ENCODE assay signal across 1 cellular context in genomic region chr10:45594276-45595157, GRCh38.
TF ChIP-seq lines count a peak whose summit lies in the region.

No MANE protein-coding gene starts in this region.

TF ChIP-seq in HepG2, 621 proteins besides CTCF, POLR2A, EP300 and RAD21 (continued from another document and continues in another):
- TF ChIP-seq TRAFD1 (CRISPR knock-in tag; IDR thresholded peaks at IDR 0.05; ENCODE audit: borderline replicate concordance) (no peak), SP4 (CRISPR knock-in tag; IDR thresholded peaks at IDR 0.05) (peak; percentile 76), ZNF597 (CRISPR knock-in tag; IDR thresholded peaks at IDR 0.05) (no peak), ATAD3A (CRISPR knock-in tag; IDR thresholded peaks at IDR 0.05) (0 out of 2 replicates have a peak, but pooled peaks have one; percentile 60), ZNF34 (CRISPR knock-in tag; IDR thresholded peaks at IDR 0.05; ENCODE audit: borderline replicate concordance) (peak; percentile 55; the same call in 1 of the 2 replicates), ZNF572 (CRISPR knock-in tag; IDR thresholded peaks at IDR 0.05) (peak; percentile 86; the same call in 1 of the 2 replicates), ZNF598 (CRISPR knock-in tag; IDR thresholded peaks at IDR 0.05; ENCODE audit: borderline replicate concordance) (0 out of 2 replicates have a peak, but pooled peaks have one; percentile 5), ZNF816 (CRISPR knock-in tag; IDR thresholded peaks at IDR 0.05; ENCODE audit: borderline replicate concordance) (peak; percentile 39; the same call in 1 of the 2 replicates), TEAD2 (CRISPR knock-in tag; IDR thresholded peaks at IDR 0.05) (no peak), ATRX (CRISPR knock-in tag; IDR thresholded peaks at IDR 0.05; ENCODE audit: borderline replicate concordance) (no peak), GTF2F1 (IDR thresholded peaks at IDR 0.05; ENCODE audit: low read length) (peak; percentile 89; the same call in 1 of the 2 replicates), ZFYVE20 (CRISPR knock-in tag; IDR thresholded peaks at IDR 0.05; ENCODE audit: borderline replicate concordance, low read depth) (0 out of 2 replicates have a peak, but pooled peaks have one; percentile 53), ZNF547 (CRISPR knock-in tag; IDR thresholded peaks at IDR 0.05) (peak; percentile 89; the same call in 1 of the 2 replicates), RCOR2 (CRISPR knock-in tag; IDR thresholded peaks at IDR 0.05) (0 out of 2 replicates have a peak, but pooled peaks have one; percentile 35), TEF (CRISPR knock-in tag; IDR thresholded peaks at IDR 0.05) (no peak), ZNF546 (CRISPR knock-in tag; conservative IDR thresholded peaks at IDR 0.05) (peak; percentile 88; the same call in 1 of the 2 replicates), MYPOP (CRISPR knock-in tag; IDR thresholded peaks at IDR 0.05) (peak; percentile 93), HES4 (CRISPR knock-in tag; IDR thresholded peaks at IDR 0.05; ENCODE audit: borderline replicate concordance) (peak; percentile 94), RORA (CRISPR knock-in tag; IDR thresholded peaks at IDR 0.05) (no peak), ZNF414 (CRISPR knock-in tag; IDR thresholded peaks at IDR 0.05) (no peak), NFE2L2 (IDR thresholded peaks at IDR 0.05; ENCODE audit: low read length) (no peak), ZSCAN29 (CRISPR knock-in tag; conservative IDR thresholded peaks at IDR 0.05) (no peak), CCDC6 (CRISPR knock-in tag; IDR thresholded peaks at IDR 0.05) (peak; percentile 98), ZFP36L1 (CRISPR knock-in tag; IDR thresholded peaks at IDR 0.05) (0 out of 2 replicates have a peak, but pooled peaks have one; percentile 47), ZNF891 (CRISPR knock-in tag; IDR thresholded peaks at IDR 0.05) (peak; percentile 80; the same call in 1 of the 2 replicates), ISL2 (CRISPR knock-in tag; IDR thresholded peaks at IDR 0.05) (peak; percentile 67), ZNF609 (CRISPR knock-in tag; IDR thresholded peaks at IDR 0.05; ENCODE audit: borderline replicate concordance) (peak; percentile 65; the same call in 1 of the 2 replicates), GPBP1L1 (CRISPR knock-in tag; IDR thresholded peaks at IDR 0.05) (no peak), ZNF710 (CRISPR knock-in tag; IDR thresholded peaks at IDR 0.05; ENCODE audit: borderline replicate concordance) (0 out of 2 replicates have a peak, but pooled peaks have one; percentile 75), HDAC2 (CRISPR knock-in tag; IDR thresholded peaks at IDR 0.05) (peak; percentile 95), STAG1 (CRISPR knock-in tag; IDR thresholded peaks at IDR 0.05) (peak; percentile 45), PAXIP1 (CRISPR knock-in tag; conservative IDR thresholded peaks at IDR 0.05) (peak; percentile 57), STAT5B (CRISPR knock-in tag; IDR thresholded peaks at IDR 0.05) (no peak), ZNF687 (CRISPR knock-in tag; IDR thresholded peaks at IDR 0.05) (peak; percentile 93), ZNF746 (CRISPR knock-in tag; IDR thresholded peaks at IDR 0.05) (peak; percentile 74; the same call in 1 of the 2 replicates), XRCC5 (optimal IDR thresholded peaks at IDR 0.05; ENCODE audit: low read length) (peak; percentile 17)
